17 cellular contexts compared by ENCODE assay signal in the genomic region with DNA sequence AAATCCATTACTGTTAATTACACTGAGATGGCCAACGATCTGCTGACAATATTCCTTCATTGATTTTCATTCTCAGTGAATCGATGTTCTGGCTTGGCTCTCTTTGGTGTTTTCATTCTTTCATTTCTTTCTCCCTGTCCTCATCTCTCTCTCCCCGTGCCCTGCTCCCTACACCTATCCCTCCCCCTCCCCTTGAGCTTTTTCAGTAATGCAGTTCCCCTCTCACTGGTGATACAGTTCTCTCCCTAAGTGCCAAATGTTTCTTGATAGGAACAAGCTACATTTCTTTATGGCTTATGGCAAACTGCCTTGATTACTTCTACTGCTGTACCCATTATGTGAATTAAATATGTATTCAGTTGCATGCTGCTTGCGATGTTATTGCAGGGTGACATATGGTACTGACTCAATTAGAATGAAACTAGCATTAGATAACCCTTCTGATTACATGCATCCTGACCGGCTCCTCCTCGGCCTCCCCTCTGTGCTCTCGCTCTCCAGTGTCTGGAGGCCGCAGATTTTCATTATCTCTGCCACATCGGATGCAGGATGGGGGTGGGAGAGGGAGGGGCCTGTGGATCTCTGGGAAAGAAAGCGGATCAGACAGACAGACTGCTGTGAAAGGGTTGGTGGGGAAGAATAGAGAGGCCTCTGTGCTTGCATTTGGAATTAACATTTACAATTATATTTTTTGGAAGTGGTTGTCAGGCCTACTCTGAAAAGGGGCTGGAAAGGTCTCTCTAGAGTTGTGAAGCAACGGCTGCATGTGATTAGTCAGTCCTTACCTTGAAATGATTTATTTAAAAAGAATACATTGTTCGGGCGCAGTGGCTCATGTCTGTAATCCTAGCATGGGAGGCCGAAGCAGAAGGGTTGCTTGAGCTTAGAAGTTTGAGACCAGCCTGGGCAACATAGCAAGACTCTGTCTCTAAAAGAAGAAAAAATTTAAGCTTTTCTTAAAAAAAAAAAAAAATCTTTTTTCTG.
DNase-seq lines count a peak whose midpoint lies in the region; ATAC-seq and TF ChIP-seq lines count a peak whose summit lies in the region.
"Had no signal": no experiment of that assay in that cellular context is flagged by ENCODE, and none has a peak within 500 bp of the region (broad histone marks: within the 10 kb centered on the region; RNA-seq: fewer than 3 reads in every experiment).

No MANE protein-coding gene starts in this region.

- DNase-seq in H7 (peak; percentile 43), NCI-H69 (lab: John Stamatoyannopoulos, UW) (peak; percentile 87), neural progenitor cell (ENCODE audit: low spot score) (peak; percentile 69), T-helper 17 cell (no peak), Kasumi-1 (lab: John Stamatoyannopoulos, UW) (no peak)
- DNase-seq: activated CD4-positive, alpha-beta T cell treated with anti-CD3 and anti-CD28 coated beads, Interleukin-2, amount 50 U/mL, for 4 hours; activated T-cell treated with anti-CD3 and anti-CD28 coated beads, Interleukin-2, amount 50 U/mL, for 4 hours; CD8-positive, alpha-beta memory T cell; lower lobe of right lung; natural killer cell; NCI-H1417 treated with DMSO at 0.1 percent for 48 hours; NCI-H510A; PC-3 had no signal

- no peak overlapping the region for H3K4me3 ChIP-seq in H7 (ENCODE audit: insufficient read depth, low read depth, low read length)
- peak overlapping the region; percentile 27 for H3K4me3 ChIP-seq in endocrine pancreas (ENCODE audit: control insufficient read depth, insufficient read depth, low read length)
- peak overlapping the region; percentile 3 for H3K4me3 ChIP-seq in neural progenitor cell
- H3K4me3 ChIP-seq: lower lobe of right lung had no signal

- peak overlapping the region; percentile 55 for H3K4me2 ChIP-seq in neural progenitor cell

- H3K27me3 ChIP-seq in H7 (ENCODE audit: control insufficient read depth, insufficient read depth, low read length) (no peaks in the 10 kb centered on the region), endocrine pancreas (ENCODE audit: control insufficient read depth, insufficient read depth, low read length) (no peaks in the 10 kb centered on the region), neural progenitor cell (no peaks in the 10 kb centered on the region)

- peak overlapping the region; percentile 49 for H3K27ac ChIP-seq in neural progenitor cell
- H3K27ac ChIP-seq: lower lobe of right lung had no signal

- H4K20me1 ChIP-seq in neural progenitor cell (ENCODE audit: low read depth), result peaks cover 51% of the 10 kb centered on the region

- H3K4me3 Mint-ChIP-seq in neural progenitor cell, result no peak overlapping the region
- no peak overlapping the region for H3K4me3 Mint-ChIP-seq in T-helper 17 cell
- H3K4me3 Mint-ChIP-seq: activated naive CD8-positive, alpha-beta T cell; activated T-cell treated with anti-CD3 and anti-CD28 coated beads, Interleukin-2, amount 50 U/mL, for 4 hours; CD8-positive, alpha-beta memory T cell; natural killer cell had no signal

- no peak overlapping the region for H2AFZ ChIP-seq in neural progenitor cell (replicated peaks)

- H3K4me1 ChIP-seq in endocrine pancreas (ENCODE audit: control insufficient read depth, insufficient read depth, low read length), result no peaks in the 10 kb centered on the region
- H3K4me1 ChIP-seq in neural progenitor cell, result peaks cover 22% of the 10 kb centered on the region
- H3K4me1 ChIP-seq: lower lobe of right lung had no signal

- peaks cover 2% of the 10 kb centered on the region for H3K27me3 Mint-ChIP-seq in neural progenitor cell (ENCODE audit: insufficient read depth, low read depth)
- H3K27me3 Mint-ChIP-seq in T-helper 17 cell, result no peaks in the 10 kb centered on the region
- H3K27me3 Mint-ChIP-seq: activated naive CD8-positive, alpha-beta T cell; CD8-positive, alpha-beta memory T cell had no signal

- no peaks in the 10 kb centered on the region for H3K9me3 Mint-ChIP-seq in neural progenitor cell
- H3K9me3 Mint-ChIP-seq: activated T-cell treated with anti-CD3 and anti-CD28 coated beads, Interleukin-2, amount 50 U/mL, for 4 hours; natural killer cell had no signal

- H3K9ac ChIP-seq in endocrine pancreas (ENCODE audit: control insufficient read depth, insufficient read depth, low read length) (no peak overlapping the region), neural progenitor cell (no peak overlapping the region)

- H3K9me3 ChIP-seq in endocrine pancreas (ENCODE audit: control insufficient read depth, low read length), result no peaks in the 10 kb centered on the region
- no peaks in the 10 kb centered on the region for H3K9me3 ChIP-seq in neural progenitor cell (ENCODE audit: low read depth)
- no peaks in the 10 kb centered on the region for H3K9me3 ChIP-seq in T-helper 17 cell (ENCODE audit: control insufficient read depth, low read length, poor library complexity, severe bottlenecking)
- H3K9me3 ChIP-seq: lower lobe of right lung had no signal

- no peak for ATAC-seq in HG03135 (IDR thresholded peaks at IDR 0.05; ENCODE audit: unreplicated experiment)
- no peak for ATAC-seq in T-helper 17 cell
- no peak for ATAC-seq in HG03469 (IDR thresholded peaks at IDR 0.05; ENCODE audit: unreplicated experiment)
- ATAC-seq: activated T-cell treated with anti-CD3 and anti-CD28 coated beads, Interleukin-2, amount 50 U/mL, for 4 hours; lower lobe of right lung; natural killer cell; PC-3 had no signal

- H3K27ac Mint-ChIP-seq in neural progenitor cell (peak overlapping the region; percentile 16), T-helper 17 cell (no peak overlapping the region)
- H3K27ac Mint-ChIP-seq: activated naive CD8-positive, alpha-beta T cell; CD8-positive, alpha-beta memory T cell; natural killer cell had no signal

- H3K4me1 Mint-ChIP-seq in neural progenitor cell, result peaks cover 38% of the 10 kb centered on the region
- no peaks in the 10 kb centered on the region for H3K4me1 Mint-ChIP-seq in T-helper 17 cell
- H3K4me1 Mint-ChIP-seq: CD8-positive, alpha-beta memory T cell had no signal

- no peak for TF ChIP-seq CTCF in neural progenitor cell (IDR thresholded peaks at IDR 0.05)

- H3F3A ChIP-seq in neural progenitor cell (ENCODE audit: low read depth), result peaks cover 24% of the 10 kb centered on the region

- H3K36me3 ChIP-seq in H7 (replicated peaks; ENCODE audit: control insufficient read depth, insufficient read depth, low read length) (no peaks in the 10 kb centered on the region), endocrine pancreas (ENCODE audit: control insufficient read depth, insufficient read depth, low read length) (no peaks in the 10 kb centered on the region), neural progenitor cell (no peaks in the 10 kb centered on the region)
- H3K36me3 ChIP-seq: lower lobe of right lung had no signal

- H3K36me3 Mint-ChIP-seq in neural progenitor cell (peaks cover 13% of the 10 kb centered on the region), T-helper 17 cell (ENCODE audit: low read depth) (no peaks in the 10 kb centered on the region)
- H3K36me3 Mint-ChIP-seq: activated naive CD8-positive, alpha-beta T cell; CD8-positive, alpha-beta memory T cell; natural killer cell had no signal

- H3K79me2 ChIP-seq in neural progenitor cell (ENCODE audit: low read depth), result peaks cover 41% of the 10 kb centered on the region

Comparison
In these comparisons a context has a peak if more than half of its experiments do, and no peak if none do; other contexts are left out.
1. DNase-seq: peak in H7 (single experiment), NCI-H69 (single experiment) and neural progenitor cell (single experiment); none in T-helper 17 cell (0 of 3) and Kasumi-1 (0 of 2).